ENCODE assay signal across 14 cellular contexts in genomic region chrX:69539437-69539836, GRCh38. TPM values are rescaled to one million over a fixed set of nuclear protein-coding genes. Genes with fewer than 3 reads are reported as not detected.
DNase-seq lines count a peak whose midpoint lies in the region; ATAC-seq lines count a peak whose summit lies in the region.
"Had no signal": no experiment of that assay in that cellular context is flagged by ENCODE, and none has a peak within 500 bp of the region (broad histone marks: within the 10 kb centered on the region; RNA-seq: fewer than 3 reads in every experiment).

No MANE protein-coding gene starts in this region.

- WGBS in neuronal stem cell (ENCODE audit: extremely low coverage in 2 of 2, insufficient read length in 2 of 2, insufficient replicate concordance in 1 of 2), 2 donors: no CpG with 5 or more reads among the region's 4 CpGs

- no peak overlapping the region for H4K91ac ChIP-seq in neuronal stem cell (ENCODE audit: low read depth, low read length, poor library complexity)

- peak overlapping the region; percentile 90 for H3K27ac Mint-ChIP-seq in T-helper 17 cell

- no peaks in the 10 kb centered on the region for H3K9me2 ChIP-seq in Karpas-422 (replicated peaks; ENCODE audit: insufficient read depth, low read length)

- H3K79me2 ChIP-seq in Karpas-422 (ENCODE audit: low read length): no peaks in the 10 kb centered on the region

- H3K4me2 ChIP-seq in neuronal stem cell (ENCODE audit: insufficient read depth, low read length, poor library complexity, severe bottlenecking) (no peak overlapping the region), Karpas-422 (ENCODE audit: low read depth, low read length, poor library complexity, severe bottlenecking) (no peak overlapping the region)

- H3K27me3 ChIP-seq in neuronal stem cell (ENCODE audit: control insufficient read depth in 3 of 3, insufficient read depth in 3 of 3, low read depth in 1 of 3, low read length in 3 of 3): peaks cover 0 to 33% (median 0%) of the 10 kb centered on the region in 3 experiments
- no peaks in the 10 kb centered on the region for H3K27me3 ChIP-seq in Karpas-422 (ENCODE audit: low read length)
- H3K27me3 ChIP-seq: brain microvascular endothelial cell had no signal

- no peak overlapping the region for H3K23ac ChIP-seq in neuronal stem cell (ENCODE audit: low read depth, low read length, poor library complexity)

- no peak overlapping the region for H3K14ac ChIP-seq in neuronal stem cell (ENCODE audit: low read length)

- no peak overlapping the region for H2AK5ac ChIP-seq in neuronal stem cell (ENCODE audit: low read depth, low read length)

- no peak overlapping the region for H3K18ac ChIP-seq in neuronal stem cell (ENCODE audit: low read length)

- no peak overlapping the region for H3K4me3 ChIP-seq in neuronal stem cell (ENCODE audit: low read length in 2 of 2)
- H3K4me3 ChIP-seq in Karpas-422 (ENCODE audit: low read length): no peak overlapping the region

- H3K36me3 ChIP-seq in neuronal stem cell (replicated peaks in 1 of 2; ENCODE audit: control insufficient read depth in 2 of 2, insufficient read depth in 2 of 2, low read length in 2 of 2) (no peaks in the 10 kb centered on the region), Karpas-422 (ENCODE audit: insufficient read depth, low read length) (no peaks in the 10 kb centered on the region)
- H3K36me3 ChIP-seq: brain microvascular endothelial cell had no signal

- no peaks in the 10 kb centered on the region for H3K27me3 Mint-ChIP-seq in T-helper 17 cell

- H2BK15ac ChIP-seq in neuronal stem cell (ENCODE audit: low read length): no peak overlapping the region

- H4K20me1 ChIP-seq in Karpas-422 (ENCODE audit: insufficient read depth, low read depth, low read length): no peaks in the 10 kb centered on the region

- H4K8ac ChIP-seq in neuronal stem cell (ENCODE audit: low read depth, low read length): no peak overlapping the region

- H3K4me1 Mint-ChIP-seq in T-helper 17 cell: peaks cover 12% of the 10 kb centered on the region

- H2BK120ac ChIP-seq in neuronal stem cell (ENCODE audit: low read depth, low read length): no peak overlapping the region

- no peak overlapping the region for H2BK12ac ChIP-seq in neuronal stem cell (ENCODE audit: low read length)

- no peak overlapping the region for H3K27ac ChIP-seq in neuronal stem cell (replicated peaks; ENCODE audit: low read length)
- no peak overlapping the region for H3K27ac ChIP-seq in Karpas-422 (ENCODE audit: low read length)
- H3K27ac ChIP-seq: brain microvascular endothelial cell had no signal

- peaks cover 0 to 4% of the 10 kb centered on the region in 2 donors for H3K4me1 ChIP-seq in neuronal stem cell (ENCODE audit: control insufficient read depth in 2 of 2, insufficient read depth in 1 of 2, low read depth in 1 of 2, low read length in 2 of 2)
- H3K4me1 ChIP-seq in Karpas-422 (ENCODE audit: low read length): no peaks in the 10 kb centered on the region

- H3K4me3 Mint-ChIP-seq in T-helper 17 cell: peak overlapping the region; percentile 90

- peak overlapping the region; percentile 92 for H2AFZ ChIP-seq in neuronal stem cell (ENCODE audit: low read length)
- no peak overlapping the region for H2AFZ ChIP-seq in Karpas-422 (ENCODE audit: low read length)

- no peak overlapping the region for H2BK5ac ChIP-seq in neuronal stem cell (ENCODE audit: low read length)

- no peaks in the 10 kb centered on the region for H3K79me1 ChIP-seq in neuronal stem cell (ENCODE audit: low read depth, low read length)

- H3K9me3 ChIP-seq in T-helper 17 cell (ENCODE audit: control insufficient read depth, low read length, poor library complexity, severe bottlenecking) (no peaks in the 10 kb centered on the region), neuronal stem cell (replicated peaks in 1 of 2; ENCODE audit: control insufficient read depth in 2 of 2, insufficient read depth in 1 of 2, low read depth in 1 of 2, low read length in 2 of 2) (no peaks in the 10 kb centered on the region), Karpas-422 (ENCODE audit: low read length) (no peaks in the 10 kb centered on the region)

- H3K36me3 Mint-ChIP-seq in T-helper 17 cell (ENCODE audit: low read depth): no peaks in the 10 kb centered on the region

- DNase-seq in DMS53 (lab: John Stamatoyannopoulos, UW) (peak; percentile 54), DMS53 treated with DMSO at 0.1 percent for 48 hours (lab: John Stamatoyannopoulos, UW; ENCODE audit: unreplicated experiment) (no peak), T-helper 17 cell (no peak), neuronal stem cell (ENCODE audit: low spot score) (no peak), GOT3 (lab: John Stamatoyannopoulos, UW) (no peak), Karpas-422 (no peak)
- no peak for DNase-seq in activated CD4-positive, CD25-positive, alpha-beta regulatory T cell treated with anti-CD3 and anti-CD28 coated beads, Interleukin-2, amount 50 U/mL, for 72 hours
- DNase-seq: brain microvascular endothelial cell; DMS153; NCI-H1694 treated with DMSO at 0.1 percent for 48 hours; stimulated activated CD4-positive, alpha-beta T cell treated with anti-CD3 and anti-CD28 coated beads, Interleukin-4, amount 100 ng/mL, for 1 hour had no signal

- ATAC-seq in GM21737 (IDR thresholded peaks at IDR 0.05; ENCODE audit: unreplicated experiment) (peak; percentile 65), T-helper 17 cell (no peak)
- ATAC-seq: Panc1 had no signal

- H3K4ac ChIP-seq in neuronal stem cell (ENCODE audit: low read length): no peak overlapping the region

- H3K9ac ChIP-seq in neuronal stem cell (ENCODE audit: low read depth, low read length, poor library complexity) (no peak overlapping the region), Karpas-422 (ENCODE audit: low read length) (no peak overlapping the region)

RNA-seq across cellular contexts. Expression of gene NALF2, which starts 35.3 kb away (rescaled TPM):
- total RNA-seq in T-helper 17 cell: under 1 TPM; 0.13 to 0.22 TPM
- 4.4 TPM for polyA plus RNA-seq in neuronal stem cell (2013, experiment 1 of 2)
- polyA plus RNA-seq in neuronal stem cell (2013, experiment 2 of 2): 4.5 TPM
- 0.41 and 0.65 TPM in 2 replicates for total RNA-seq in Karpas-422 (2014; rRNA removed; shearing (Covaris generic); ENCODE audit: low replicate concordance)
- total RNA-seq: A172 had no signal
